16 cellular contexts compared by ENCODE assay signal in the genomic region with DNA sequence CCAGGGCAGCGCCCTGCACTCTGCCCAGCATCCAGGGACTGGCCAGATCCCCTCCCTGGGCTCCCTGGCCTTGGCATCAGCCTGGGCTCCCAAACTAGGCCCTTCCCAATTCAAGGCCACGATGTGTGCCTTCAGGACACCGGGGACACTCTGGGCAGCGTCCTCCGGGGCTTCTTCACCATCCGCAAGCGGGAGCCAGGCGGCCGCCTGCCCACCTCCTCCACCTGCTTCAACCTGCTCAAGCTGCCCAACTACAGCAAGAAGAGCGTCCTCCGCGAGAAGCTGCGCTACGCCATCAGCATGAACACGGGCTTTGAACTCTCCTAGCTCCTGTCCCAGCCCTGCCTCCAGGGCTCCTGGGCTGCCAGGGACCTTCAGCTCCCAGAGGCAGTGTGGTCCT. TPM values are rescaled to one million over a fixed set of nuclear protein-coding genes. Genes with fewer than 3 reads are reported as not detected.
DNase-seq lines count a peak whose midpoint lies in the region; ATAC-seq and TF ChIP-seq lines count a peak whose summit lies in the region.
"Had no signal": no experiment of that assay in that cellular context is flagged by ENCODE, and none has a peak within 500 bp of the region (broad histone marks: within the 10 kb centered on the region; RNA-seq: fewer than 3 reads in every experiment).

No MANE protein-coding gene starts in this region.

- H3K36me3 Mint-ChIP-seq in glutamatergic neuron (ENCODE audit: unreplicated experiment) (peaks cover 3% of the 10 kb centered on the region), neural crest cell (ENCODE audit: low read depth) (no peaks in the 10 kb centered on the region)

- H3K4me1 Mint-ChIP-seq in glutamatergic neuron (ENCODE audit: low read depth, unreplicated experiment): peaks cover 31% of the 10 kb centered on the region
- peaks cover 13% of the 10 kb centered on the region for H3K4me1 Mint-ChIP-seq in neural crest cell
- H3K4me1 Mint-ChIP-seq: B cell had no signal

- peaks cover 2% of the 10 kb centered on the region for H3K9me3 Mint-ChIP-seq in glutamatergic neuron (ENCODE audit: unreplicated experiment)
- H3K9me3 Mint-ChIP-seq in neural crest cell: no peaks in the 10 kb centered on the region
- H3K9me3 Mint-ChIP-seq: CD4-positive, alpha-beta T cell; CD8-positive, alpha-beta T cell had no signal

- intact Hi-C loops in Right ventricle myocardium inferior (cut with DNase I) (no loop called here), left ventricle myocardium superior (cut with micrococcal nuclease) (no loop called here)

- peak; percentile 48 for DNase-seq in Right ventricle myocardium inferior (ENCODE audit: missing footprints)
- DNase-seq in left ventricle myocardium superior: no peak
- DNase-seq in glutamatergic neuron: peak; percentile 11
- no peak for DNase-seq in neural crest cell (ENCODE audit: low read depth, low spot score)
- no peak for DNase-seq in stimulated activated CD4-positive, alpha-beta T cell treated with anti-CD3 and anti-CD28 coated beads, Interleukin-12 subunit alpha, Interleukin-12 subunit beta, amount 100 ng/mL, for 4 hours
- DNase-seq in NCI-H2107 (lab: John Stamatoyannopoulos, UW): no peak
- no peak for DNase-seq in SK-N-DZ (ENCODE audit: low spot score)
- DNase-seq: AML-193; Caco-2; Calu3; CD4-positive, alpha-beta T cell; CD8-positive, alpha-beta T cell; DMS79 treated with DMSO at 0.1 percent for 48 hours; GF-D8 had no signal

- H3K4me3 Mint-ChIP-seq in glutamatergic neuron (ENCODE audit: unreplicated experiment) (no peak overlapping the region), neural crest cell (no peak overlapping the region)
- H3K4me3 Mint-ChIP-seq: B cell; CD4-positive, alpha-beta T cell; CD8-positive, alpha-beta T cell had no signal

- H3K27ac Mint-ChIP-seq in glutamatergic neuron (ENCODE audit: unreplicated experiment) (no peak overlapping the region), neural crest cell (ENCODE audit: unreplicated experiment) (peak overlapping the region; percentile 12)
- H3K27ac Mint-ChIP-seq: B cell; CD4-positive, alpha-beta T cell; CD8-positive, alpha-beta T cell had no signal

- no peak for TF ChIP-seq CTCF in glutamatergic neuron (IDR thresholded peaks at IDR 0.05; ENCODE audit: partially characterized antibody, unreplicated experiment)
- no peak for TF ChIP-seq CTCF in neural crest cell (conservative IDR thresholded peaks at IDR 0.05)

- ATAC-seq in Right ventricle myocardium inferior (no peak), left ventricle myocardium superior (no peak)
- ATAC-seq: A549; CD8-positive, alpha-beta T cell had no signal

- H3K27me3 Mint-ChIP-seq in glutamatergic neuron (ENCODE audit: unreplicated experiment) (peaks cover 1% of the 10 kb centered on the region), neural crest cell (ENCODE audit: low read depth) (no peaks in the 10 kb centered on the region)
- H3K27me3 Mint-ChIP-seq: B cell; CD4-positive, alpha-beta T cell had no signal

RNA-seq across cellular contexts. Expression of gene MMAB, which starts 38.8 kb away (rescaled TPM):
- total RNA-seq in Right ventricle myocardium inferior: 61.7 TPM
- total RNA-seq in left ventricle myocardium superior: 55.1 TPM
- 28.7 TPM for total RNA-seq in glutamatergic neuron (ENCODE audit: unreplicated experiment)
- total RNA-seq in neural crest cell: 84.9 and 95.6 TPM in 2 replicates
- 64.6 and 81.1 TPM in 2 replicates for polyA plus RNA-seq in SK-N-DZ (2014; cell fraction: cytosol; rRNA removed)
- 66.7 and 82.8 TPM in 2 replicates for polyA plus RNA-seq in SK-N-DZ (2014; cell fraction: nucleus; rRNA removed)

RNA-seq across cellular contexts. Expression of gene MVK, which starts 39.1 kb away (rescaled TPM):
- total RNA-seq in Right ventricle myocardium inferior (11.8 TPM), left ventricle myocardium superior (9.7 TPM), glutamatergic neuron (ENCODE audit: unreplicated experiment) (53.6 TPM), neural crest cell (59.3 and 63.9 TPM in 2 replicates)
- polyA plus RNA-seq in SK-N-DZ (2014; cell fraction: cytosol; rRNA removed): 35.7 and 38.1 TPM in 2 replicates
- 55.4 and 61.2 TPM in 2 replicates for polyA plus RNA-seq in SK-N-DZ (2014; cell fraction: nucleus; rRNA removed)

RNA-seq across cellular contexts. Expression of gene UBE3B, which starts 57.0 kb away (rescaled TPM):
- total RNA-seq in Right ventricle myocardium inferior (56.1 TPM), left ventricle myocardium superior (58.1 TPM), glutamatergic neuron (ENCODE audit: unreplicated experiment) (44.2 TPM), neural crest cell (35.9 and 38.7 TPM in 2 replicates)
- 15.8 and 20.6 TPM in 2 replicates for polyA plus RNA-seq in SK-N-DZ (2014; cell fraction: cytosol; rRNA removed)
- 39.4 and 61.3 TPM in 2 replicates for polyA plus RNA-seq in SK-N-DZ (2014; cell fraction: nucleus; rRNA removed)

RNA-seq across cellular contexts. Expression of gene KCTD10, which starts 57.4 kb away (rescaled TPM):
- total RNA-seq in Right ventricle myocardium inferior (32.2 TPM), left ventricle myocardium superior (29.8 TPM), glutamatergic neuron (ENCODE audit: unreplicated experiment) (95.2 TPM), neural crest cell (58.4 and 66.4 TPM in 2 replicates)
- 21.1 and 33.0 TPM in 2 replicates for polyA plus RNA-seq in SK-N-DZ (2014; cell fraction: cytosol; rRNA removed)
- 12.8 and 21.9 TPM in 2 replicates for polyA plus RNA-seq in SK-N-DZ (2014; cell fraction: nucleus; rRNA removed)

Comparison
In these comparisons a context has a peak if more than half of its experiments do, and no peak if none do; other contexts are left out.
1. DNase-seq: peak in Right ventricle myocardium inferior (single experiment) and glutamatergic neuron (single experiment); none in left ventricle myocardium superior (single experiment), neural crest cell (single experiment), stimulated activated CD4-positive, alpha-beta T cell treated with anti-CD3 and anti-CD28 coated beads, Interleukin-12 subunit alpha, Interleukin-12 subunit beta, amount 100 ng/mL, for 4 hours (single experiment), NCI-H2107 (single experiment) and SK-N-DZ (single experiment).